13 cellular contexts compared by ENCODE assay signal in genomic region chr17:83151442-83152220, GRCh38.
DNase-seq lines count a peak whose midpoint lies in the region; ATAC-seq and TF ChIP-seq lines count a peak whose summit lies in the region.
"Had no signal": no experiment of that assay in that cellular context is flagged by ENCODE, and none has a peak within 500 bp of the region (broad histone marks: within the 10 kb centered on the region; RNA-seq: fewer than 3 reads in every experiment).

No MANE protein-coding gene starts in this region.

- no peak for ATAC-seq in HG03439 (IDR thresholded peaks at IDR 0.05; ENCODE audit: unreplicated experiment)

- peak overlapping the region; percentile 90 for H3K27ac Mint-ChIP-seq in neural progenitor cell
- H3K27ac Mint-ChIP-seq: activated CD4-positive, alpha-beta T cell treated with anti-CD3 and anti-CD28 coated beads, Interleukin-2, amount 10 ng/mL, durations not matched to agents 24 days and 14 days; activated naive CD4-positive, alpha-beta T cell treated with anti-CD3 and anti-CD28 coated beads, Interleukin-2, amount 50 U/mL, for 24 hours; stimulated activated naive CD8-positive, alpha-beta T cell treated with anti-CD3 and anti-CD28 coated beads, Interleukin-15, Interleukin-2, amounts not matched to agents 100 ng/mL and 50 ng/mL, for 24 hours had no signal

- H3K36me3 Mint-ChIP-seq in neural progenitor cell: peaks cover 2% of the 10 kb centered on the region
- H3K36me3 Mint-ChIP-seq: activated naive CD4-positive, alpha-beta T cell treated with anti-CD3 and anti-CD28 coated beads, Interleukin-2, amount 50 U/mL, for 24 hours had no signal

- in situ Hi-C loops in SK-MEL-5 (cut with HindIII; ENCODE audit: low pct_unique_long_range_greater_than_20kb, low sequenced_read_pairs): no loop called here

- no peaks in the 10 kb centered on the region for H3F3A ChIP-seq in neural progenitor cell (ENCODE audit: low read depth)

- no peak overlapping the region for H3K4me2 ChIP-seq in neural progenitor cell

- H3K9ac ChIP-seq in neural progenitor cell: no peak overlapping the region

- H3K9me3 ChIP-seq in neural progenitor cell (ENCODE audit: low read depth): no peaks in the 10 kb centered on the region

- H3K27me3 Mint-ChIP-seq in neural progenitor cell (ENCODE audit: insufficient read depth, low read depth): peaks cover 17% of the 10 kb centered on the region

- H3K27ac ChIP-seq in neural progenitor cell: no peak overlapping the region
- H3K27ac ChIP-seq: SK-N-MC had no signal

- peaks cover 30% of the 10 kb centered on the region for H3K4me1 Mint-ChIP-seq in neural progenitor cell
- H3K4me1 Mint-ChIP-seq: activated naive CD4-positive, alpha-beta T cell treated with anti-CD3 and anti-CD28 coated beads, Interleukin-2, amount 50 U/mL, for 24 hours had no signal

- H3K27me3 ChIP-seq in neural progenitor cell: no peaks in the 10 kb centered on the region

- H3K4me3 ChIP-seq in AG10803 (ENCODE audit: low read length): no peak overlapping the region
- no peak overlapping the region for H3K4me3 ChIP-seq in fibroblast of the aortic adventitia (ENCODE audit: low read depth, low read length)
- H3K4me3 ChIP-seq in neural progenitor cell: no peak overlapping the region
- H3K4me3 ChIP-seq: SK-N-MC had no signal

- H3K9me3 Mint-ChIP-seq in neural progenitor cell: no peaks in the 10 kb centered on the region
- H3K9me3 Mint-ChIP-seq: activated CD4-positive, alpha-beta T cell treated with anti-CD3 and anti-CD28 coated beads, Interleukin-2, amount 10 ng/mL, durations not matched to agents 24 days and 14 days; activated naive CD4-positive, alpha-beta T cell treated with anti-CD3 and anti-CD28 coated beads, Interleukin-2, amount 50 U/mL, for 24 hours; stimulated activated naive CD8-positive, alpha-beta T cell treated with anti-CD3 and anti-CD28 coated beads, Interleukin-15, Interleukin-2, amounts not matched to agents 100 ng/mL and 50 ng/mL, for 24 hours had no signal

- H3K4me1 ChIP-seq in neural progenitor cell: peaks cover 3% of the 10 kb centered on the region

- no peaks in the 10 kb centered on the region for H3K79me2 ChIP-seq in neural progenitor cell (ENCODE audit: low read depth)

- no peaks in the 10 kb centered on the region for H4K20me1 ChIP-seq in neural progenitor cell (ENCODE audit: low read depth)

- no peak overlapping the region for H2AFZ ChIP-seq in neural progenitor cell (replicated peaks)

- H3K4me3 Mint-ChIP-seq in neural progenitor cell: peak overlapping the region; percentile 65
- H3K4me3 Mint-ChIP-seq: activated CD4-positive, alpha-beta T cell treated with anti-CD3 and anti-CD28 coated beads, Interleukin-2, amount 10 ng/mL, durations not matched to agents 24 days and 14 days; activated naive CD4-positive, alpha-beta T cell treated with anti-CD3 and anti-CD28 coated beads, Interleukin-2, amount 50 U/mL, for 24 hours; stimulated activated naive CD8-positive, alpha-beta T cell treated with anti-CD3 and anti-CD28 coated beads, Interleukin-15, Interleukin-2, amounts not matched to agents 100 ng/mL and 50 ng/mL, for 24 hours had no signal

- H3K36me3 ChIP-seq in neural progenitor cell: no peaks in the 10 kb centered on the region

- no peak for TF ChIP-seq CTCF in AG10803 (conservative IDR thresholded peaks at IDR 0.05; ENCODE audit: low read length)
- TF ChIP-seq CTCF in fibroblast of the aortic adventitia (IDR thresholded peaks at IDR 0.05; ENCODE audit: insufficient read depth, low read length): no peak
- no peak for TF ChIP-seq CTCF in neural progenitor cell (IDR thresholded peaks at IDR 0.05)

- DNase-seq in AG10803 (ENCODE audit: low read depth) (peak; percentile 64), SK-MEL-5 (ENCODE audit: low read depth, low spot score) (peak; percentile 8), fibroblast of the aortic adventitia (ENCODE audit: low read depth) (peak; percentile 12), neural progenitor cell (ENCODE audit: low spot score) (no peak), NCI-H345 treated with DMSO at 0.1 percent for 48 hours (lab: John Stamatoyannopoulos, UW; ENCODE audit: unreplicated experiment) (no peak), anterior cingulate cortex (lab: John Stamatoyannopoulos, UW) (no peak), NCI-H446 (lab: John Stamatoyannopoulos, UW) (no peak)
- DNase-seq: NCI-H69 had no signal

Comparison
In these comparisons a context has a peak if more than half of its experiments do, and no peak if none do; other contexts are left out.
1. DNase-seq: peak in AG10803 (single experiment), SK-MEL-5 (single experiment) and fibroblast of the aortic adventitia (single experiment); none in neural progenitor cell (single experiment), NCI-H345 treated with DMSO at 0.1 percent for 48 hours (single experiment), anterior cingulate cortex (0 of 58) and NCI-H446 (0 of 2).